8 cellular contexts compared by ENCODE assay signal in genomic region chr9:116154334-116154975, GRCh38.
A peak's percentile ranks its signal among the peaks of the same experiment; 100 is the strongest.
DNase-seq lines count a peak whose midpoint lies in the region; ATAC-seq and TF ChIP-seq lines count a peak whose summit lies in the region.

No MANE protein-coding gene starts in this region.

- peaks cover 0 to 51% (median 20%) of the 10 kb centered on the region in 4 donors for H3K4me1 ChIP-seq in tibial artery

- ATAC-seq in GM19395 (IDR thresholded peaks at IDR 0.05; ENCODE audit: unreplicated experiment), result no peak

- no peaks in the 10 kb centered on the region for H3K9me3 ChIP-seq in tibial artery

- H3K4me3 ChIP-seq in cardiac fibroblast (replicated peaks in 1 of 2; ENCODE audit: low read depth in 2 of 2, low read length in 2 of 2) (peak overlapping the region; percentile 83 to 88), tibial artery (peak overlapping the region; percentile 59 to 72)

- H3K36me3 ChIP-seq in tibial artery, result no peaks in the 10 kb centered on the region

- TF ChIP-seq CTCF in cardiac fibroblast (IDR thresholded peaks at IDR 0.05; ENCODE audit: low read depth, low read length) (no peak), tibial artery (IDR thresholded peaks at IDR 0.05) (no peak)

- intact Hi-C loops in tibial artery (cut with DNase I; ENCODE audit: low total_unique reads), result loop anchor here (10.0 kb wide), 2 partner anchors 340 to 420 kb away; no protein-coding TSS in a partner anchor

- peak; percentile 6 for DNase-seq in NCI-H2227 (lab: John Stamatoyannopoulos, UW; ENCODE audit: unreplicated experiment)
- no peak for DNase-seq in NCI-H2227 treated with DMSO at 0.1 percent for 48 hours (lab: John Stamatoyannopoulos, UW)
- no peak for DNase-seq in cardiac fibroblast (ENCODE audit: low read depth in 2 of 2)
- DNase-seq in left kidney (ENCODE audit: low read depth, low spot score), result peak; percentile 75
- no peak for DNase-seq in tibial artery
- DNase-seq in SHP77 treated with DMSO at 0.1 percent for 48 hours (lab: John Stamatoyannopoulos, UW), result no peak
- DNase-seq in DMS153 treated with DMSO at 0.1 percent for 48 hours (lab: John Stamatoyannopoulos, UW; ENCODE audit: unreplicated experiment), result no peak

- no peaks in the 10 kb centered on the region for H3K27me3 ChIP-seq in tibial artery

- H3K27ac ChIP-seq in tibial artery, result peak overlapping the region; percentile 81 to 84

Comparison
In these comparisons a context has a peak if more than half of its experiments do, and no peak if none do; other contexts are left out.
1. DNase-seq: peak in NCI-H2227 (single experiment) and left kidney (single experiment); none in NCI-H2227 treated with DMSO at 0.1 percent for 48 hours (single experiment), cardiac fibroblast (0 of 2), tibial artery (0 of 2), SHP77 treated with DMSO at 0.1 percent for 48 hours (single experiment) and DMS153 treated with DMSO at 0.1 percent for 48 hours (single experiment).